ENCODE assay signal across 40 cellular contexts in genomic region chr19:17445526-17446165, GRCh38. TPM values are rescaled to one million over a fixed set of nuclear protein-coding genes. Genes with fewer than 3 reads are reported as not detected.
"Had no signal": no experiment of that assay in that cellular context is flagged by ENCODE, and none has a peak within 500 bp of the region (broad histone marks: within the 10 kb centered on the region; RNA-seq: fewer than 3 reads in every experiment).

No MANE protein-coding gene starts in this region.

- H3K36me3 Mint-ChIP-seq: activated CD8-positive, alpha-beta memory T cell treated with anti-CD3 and anti-CD28 coated beads, Interleukin-2, amount 10 ng/mL, durations not matched to agents 7 days and 5 days; activated naive CD4-positive, alpha-beta T cell treated with anti-CD3 and anti-CD28 coated beads, Interleukin-2, amount 10 ng/mL, durations not matched to agents 7 days and 5 days; activated naive CD4-positive, alpha-beta T cell treated with anti-CD3 and anti-CD28 coated beads, Interleukin-2, amount 50 U/mL, for 24 hours; activated naive CD8-positive, alpha-beta T cell treated with anti-CD3 and anti-CD28 coated beads, Interleukin-2, amount 10 ng/mL, durations not matched to agents 7 days and 5 days had no signal

- H3K36me3 ChIP-seq: ascending aorta, cardiac muscle cell, WERI-Rb-1 had no signal

- H3K4me3 ChIP-seq: ascending aorta, cardiac muscle cell had no signal

- H3K4me1 Mint-ChIP-seq: central memory CD8-positive, alpha-beta T cell had no signal

- DNase-seq: activated CD4-positive, alpha-beta memory T cell treated with anti-CD3 and anti-CD28 coated beads, Interleukin-2, amount 10 ng/mL, durations not matched to agents 7 days and 5 days; activated CD4-positive, alpha-beta T cell treated with anti-CD3 and anti-CD28 coated beads for 1 hour; activated CD4-positive, alpha-beta T cell treated with anti-CD3 and anti-CD28 coated beads for 36 hours; activated CD4-positive, alpha-beta T cell treated with anti-CD3 and anti-CD28 coated beads for 48 hours; activated CD4-positive, alpha-beta T cell treated with anti-CD3 and anti-CD28 coated beads, Interleukin-2, amount 10 ng/mL, durations not matched to agents 7 days and 5 days; activated CD4-positive, alpha-beta T cell treated with anti-CD3 and anti-CD28 coated beads, Interleukin-2, amount 50 U/mL, for 48 hours; activated CD4-positive, CD25-positive, alpha-beta regulatory T cell; activated CD8-positive, alpha-beta memory T cell treated with anti-CD3 and anti-CD28 coated beads for 24 hours; activated CD8-positive, alpha-beta memory T cell treated with anti-CD3 and anti-CD28 coated beads, Interleukin-2, amount 10 ng/mL, durations not matched to agents 7 days and 5 days; activated CD8-positive, alpha-beta memory T cell treated with anti-CD3 and anti-CD28 coated beads, Interleukin-2, amount 50 U/mL, for 48 hours; activated CD8-positive, alpha-beta T cell treated with anti-CD3 and anti-CD28 coated beads, Interleukin-2, amount 10 ng/mL, durations not matched to agents 7 days and 5 days; activated effector memory CD4-positive, alpha-beta T cell treated with Interleukin-2 at 50 U/mL for 16 hours; activated gamma-delta T cell; activated naive CD4-positive, alpha-beta T cell treated with anti-CD3 and anti-CD28 coated beads, Interleukin-2, amount 10 ng/mL, durations not matched to agents 7 days and 5 days; activated naive CD4-positive, alpha-beta T cell treated with Interleukin-2 at 50 U/mL for 16 hours; activated naive CD8-positive, alpha-beta T cell treated with anti-CD3 and anti-CD28 coated beads, Interleukin-2, amount 10 ng/mL, durations not matched to agents 7 days and 5 days; activated naive CD8-positive, alpha-beta T cell treated with anti-CD3 and anti-CD28 coated beads, Interleukin-2, amount 50 U/mL, for 24 hours; activated T-cell treated with anti-CD3 and anti-CD28 coated beads, Interleukin-2, amount 50 U/mL, for 24 hours; activated T-cell treated with anti-CD3 and anti-CD28 coated beads, Interleukin-2, amount 50 U/mL, for 48 hours; amygdala; anterior cingulate cortex; caudate nucleus; cerebellar nuclear complex; T-helper 2 cell; T-helper 9 cell; WERI-Rb-1 had no signal

- ATAC-seq: activated CD4-positive, alpha-beta T cell treated with anti-CD3 and anti-CD28 coated beads for 36 hours; activated CD4-positive, CD25-positive, alpha-beta regulatory T cell treated with anti-CD3 and anti-CD28 coated beads, Interleukin-2, amount 50 U/mL, for 24 hours; activated CD8-positive, alpha-beta memory T cell treated with anti-CD3 and anti-CD28 coated beads, Interleukin-2, amount 10 ng/mL, durations not matched to agents 7 days and 5 days; activated CD8-positive, alpha-beta T cell treated with anti-CD3 and anti-CD28 coated beads, Interleukin-2, amount 10 ng/mL, durations not matched to agents 7 days and 5 days; activated naive CD8-positive, alpha-beta T cell treated with anti-CD3 and anti-CD28 coated beads, Interleukin-2, amount 50 U/mL, for 24 hours; WTC11 had no signal

- H3K9me3 ChIP-seq: ascending aorta had no signal

- FAIRE-seq: bronchial epithelial cell, TTC549 had no signal

- H3K9me3 Mint-ChIP-seq: activated CD4-positive, alpha-beta T cell treated with anti-CD3 and anti-CD28 coated beads, Interleukin-2, amount 10 ng/mL, durations not matched to agents 7 days and 5 days; activated naive CD4-positive, alpha-beta T cell treated with anti-CD3 and anti-CD28 coated beads, Interleukin-2, amount 50 U/mL, for 24 hours; activated naive CD8-positive, alpha-beta T cell treated with anti-CD3 and anti-CD28 coated beads, Interleukin-2, amount 10 ng/mL, durations not matched to agents 7 days and 5 days; activated naive CD8-positive, alpha-beta T cell treated with anti-CD3 and anti-CD28 coated beads, Interleukin-2, amount 50 U/mL, for 24 hours; central memory CD8-positive, alpha-beta T cell; T-helper 1 cell treated with Interleukin-12 subunit alpha and Interleukin-12 subunit beta and Interleukin-4 antibody, amounts not matched to agents 30 μg/mL and 1 μg/mL, for 36 hours; T-helper 2 cell treated with Interferon-gamma antibody and Interleukin-4, amounts not matched to agents 5 μg/mL and 100 μg/mL, for 36 hours had no signal

- H3K27me3 ChIP-seq: ascending aorta had no signal

- H3K27ac ChIP-seq: ascending aorta, cardiac muscle cell, WERI-Rb-1 had no signal

- H3K27ac Mint-ChIP-seq: activated CD4-positive, alpha-beta memory T cell treated with anti-CD3 and anti-CD28 coated beads, Interleukin-2, amount 10 ng/mL, durations not matched to agents 7 days and 5 days; activated CD4-positive, alpha-beta T cell treated with anti-CD3 and anti-CD28 coated beads for 36 hours; activated CD4-positive, alpha-beta T cell treated with anti-CD3 and anti-CD28 coated beads, Interleukin-2, amount 10 ng/mL, durations not matched to agents 7 days and 5 days; activated CD8-positive, alpha-beta memory T cell treated with anti-CD3 and anti-CD28 coated beads, Interleukin-2, amount 10 ng/mL, durations not matched to agents 7 days and 5 days; activated CD8-positive, alpha-beta T cell treated with anti-CD3 and anti-CD28 coated beads, Interleukin-2, amount 10 ng/mL, durations not matched to agents 7 days and 5 days; activated naive CD4-positive, alpha-beta T cell treated with anti-CD3 and anti-CD28 coated beads, Interleukin-2, amount 10 ng/mL, durations not matched to agents 7 days and 5 days; activated naive CD4-positive, alpha-beta T cell treated with anti-CD3 and anti-CD28 coated beads, Interleukin-2, amount 50 U/mL, for 24 hours; activated naive CD8-positive, alpha-beta T cell; activated naive CD8-positive, alpha-beta T cell treated with anti-CD3 and anti-CD28 coated beads, Interleukin-2, amount 10 ng/mL, durations not matched to agents 7 days and 5 days; activated naive CD8-positive, alpha-beta T cell treated with anti-CD3 and anti-CD28 coated beads, Interleukin-2, amount 50 U/mL, for 24 hours; activated T-cell treated with anti-CD3 and anti-CD28 coated beads, Interleukin-2, amount 50 U/mL, for 24 hours; activated T-helper 2 cell treated with anti-CD3 and anti-CD28 coated beads, Interferon-gamma antibody, Interleukin-2, Interleukin-4, amounts not matched to agents 10 μg/mL and 5 μg/mL and 100 μg/mL, durations not matched to agents 14 hours and 24 hours and 36 hours; brain; T-helper 1 cell treated with Interleukin-12 subunit alpha and Interleukin-12 subunit beta and Interleukin-4 antibody, amounts not matched to agents 30 μg/mL and 1 μg/mL, for 36 hours; T-helper 2 cell treated with Interferon-gamma antibody and Interleukin-4, amounts not matched to agents 5 μg/mL and 100 μg/mL, for 36 hours; WTC11 had no signal

- H3K4me3 Mint-ChIP-seq: activated CD4-positive, alpha-beta memory T cell treated with anti-CD3 and anti-CD28 coated beads, Interleukin-2, amount 10 ng/mL, durations not matched to agents 7 days and 5 days; activated CD4-positive, alpha-beta T cell treated with anti-CD3 and anti-CD28 coated beads for 36 hours; activated CD4-positive, alpha-beta T cell treated with anti-CD3 and anti-CD28 coated beads, Interleukin-2, amount 10 ng/mL, durations not matched to agents 7 days and 5 days; activated CD8-positive, alpha-beta memory T cell treated with anti-CD3 and anti-CD28 coated beads, Interleukin-2, amount 10 ng/mL, durations not matched to agents 7 days and 5 days; activated CD8-positive, alpha-beta T cell treated with anti-CD3 and anti-CD28 coated beads, Interleukin-2, amount 10 ng/mL, durations not matched to agents 7 days and 5 days; activated naive CD4-positive, alpha-beta T cell treated with anti-CD3 and anti-CD28 coated beads, Interleukin-2, amount 10 ng/mL, durations not matched to agents 7 days and 5 days; activated naive CD4-positive, alpha-beta T cell treated with anti-CD3 and anti-CD28 coated beads, Interleukin-2, amount 50 U/mL, for 24 hours; activated naive CD8-positive, alpha-beta T cell; activated naive CD8-positive, alpha-beta T cell treated with anti-CD3 and anti-CD28 coated beads, Interleukin-2, amount 10 ng/mL, durations not matched to agents 7 days and 5 days; activated naive CD8-positive, alpha-beta T cell treated with anti-CD3 and anti-CD28 coated beads, Interleukin-2, amount 50 U/mL, for 24 hours; activated T-cell treated with anti-CD3 and anti-CD28 coated beads, Interleukin-2, amount 50 U/mL, for 24 hours; brain; central memory CD8-positive, alpha-beta T cell; T-helper 1 cell treated with Interleukin-12 subunit alpha and Interleukin-12 subunit beta and Interleukin-4 antibody, amounts not matched to agents 30 μg/mL and 1 μg/mL, for 36 hours; T-helper 2 cell treated with Interferon-gamma antibody and Interleukin-4, amounts not matched to agents 5 μg/mL and 100 μg/mL, for 36 hours; WTC11 had no signal

RNA-seq across cellular contexts. Expression of gene TMEM221, which starts 2.8 kb away (rescaled TPM):
- total RNA-seq: activated CD4-positive, alpha-beta memory T cell treated with anti-CD3 and anti-CD28 coated beads, Interleukin-2, amount 10 ng/mL, durations not matched to agents 7 days and 5 days; activated CD4-positive, alpha-beta T cell treated with anti-CD3 and anti-CD28 coated beads for 36 hours; activated CD4-positive, alpha-beta T cell treated with anti-CD3 and anti-CD28 coated beads, Interleukin-2, amount 10 ng/mL, durations not matched to agents 7 days and 5 days; activated CD8-positive, alpha-beta memory T cell treated with anti-CD3 and anti-CD28 coated beads, Interleukin-2, amount 10 ng/mL, durations not matched to agents 7 days and 5 days; activated CD8-positive, alpha-beta T cell treated with anti-CD3 and anti-CD28 coated beads, Interleukin-2, amount 10 ng/mL, durations not matched to agents 7 days and 5 days; activated naive CD8-positive, alpha-beta T cell treated with anti-CD3 and anti-CD28 coated beads, Interleukin-2, amount 10 ng/mL, durations not matched to agents 7 days and 5 days; activated T-helper 2 cell treated with anti-CD3 and anti-CD28 coated beads, Interferon-gamma antibody, Interleukin-2, Interleukin-4, amounts not matched to agents 10 μg/mL and 5 μg/mL and 100 μg/mL, durations not matched to agents 14 hours and 24 hours and 36 hours; ascending aorta; bronchial epithelial cell had no signal

RNA-seq across cellular contexts. Expression of gene NXNL1, which starts 15.1 kb away (rescaled TPM):
- total RNA-seq: activated CD4-positive, alpha-beta memory T cell treated with anti-CD3 and anti-CD28 coated beads, Interleukin-2, amount 10 ng/mL, durations not matched to agents 7 days and 5 days; activated CD4-positive, alpha-beta T cell treated with anti-CD3 and anti-CD28 coated beads for 36 hours; activated CD4-positive, alpha-beta T cell treated with anti-CD3 and anti-CD28 coated beads, Interleukin-2, amount 10 ng/mL, durations not matched to agents 7 days and 5 days; activated CD8-positive, alpha-beta memory T cell treated with anti-CD3 and anti-CD28 coated beads, Interleukin-2, amount 10 ng/mL, durations not matched to agents 7 days and 5 days; activated CD8-positive, alpha-beta T cell treated with anti-CD3 and anti-CD28 coated beads, Interleukin-2, amount 10 ng/mL, durations not matched to agents 7 days and 5 days; activated naive CD8-positive, alpha-beta T cell treated with anti-CD3 and anti-CD28 coated beads, Interleukin-2, amount 10 ng/mL, durations not matched to agents 7 days and 5 days; activated T-helper 2 cell treated with anti-CD3 and anti-CD28 coated beads, Interferon-gamma antibody, Interleukin-2, Interleukin-4, amounts not matched to agents 10 μg/mL and 5 μg/mL and 100 μg/mL, durations not matched to agents 14 hours and 24 hours and 36 hours; ascending aorta; bronchial epithelial cell; cardiac muscle cell; chondrocyte; WTC11 had no signal

RNA-seq across cellular contexts. Expression of gene BST2, which starts 40.2 kb away (rescaled TPM):
- total RNA-seq: chondrocyte had no signal
